1 cellular context compared by ENCODE assay signal in the genomic region with DNA sequence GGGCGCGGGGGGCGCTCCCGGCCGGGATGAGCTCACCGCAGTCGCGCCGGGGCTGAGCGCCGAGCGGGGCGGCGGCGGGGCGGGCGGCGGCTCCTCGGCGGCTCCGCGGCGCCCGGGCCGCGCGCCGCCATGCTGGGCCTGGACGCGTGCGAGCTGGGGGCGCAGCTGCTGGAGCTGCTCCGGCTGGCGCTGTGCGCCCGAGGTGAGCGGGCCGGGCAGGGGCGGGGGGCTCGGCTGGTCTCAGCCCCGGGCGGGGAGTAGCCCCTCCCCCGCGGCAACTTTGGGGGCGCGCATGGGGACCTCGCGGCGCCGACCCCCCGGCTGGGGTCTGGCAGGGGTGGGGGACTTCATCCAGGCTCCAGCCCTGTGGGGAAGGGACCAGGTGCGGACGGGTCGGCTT.
TF ChIP-seq lines count a peak whose summit lies in the region.

Gene ARHGDIG (plus strand): TSS at position 40 of the 400 bp plus-strand sequence. CDS start 90 bp downstream, at position 130.

TF ChIP-seq in endothelial cell of umbilical vein, 7 proteins besides CTCF, POLR2A, EP300 and RAD21:
- TF ChIP-seq MYC (IDR thresholded peaks at IDR 0.05; ENCODE audit: low read depth, low read length) (no peak), GATA2 (IDR thresholded peaks at IDR 0.05; ENCODE audit: insufficient read depth, insufficient read length, low read depth, low read length) (no peak), EZH2 (IDR thresholded peaks at IDR 0.05; ENCODE audit: borderline replicate concordance, low read depth, low read length, severe bottlenecking) (no peak), FOS (IDR thresholded peaks at IDR 0.05; ENCODE audit: borderline replicate concordance, insufficient read depth, low read length) (no peak), JUN (IDR thresholded peaks at IDR 0.05; ENCODE audit: borderline replicate concordance, insufficient read depth, insufficient read length, low read depth) (no peak), POLR2AphosphoS5 (IDR thresholded peaks at IDR 0.05; ENCODE audit: insufficient read depth, low read depth, low read length) (no peak)
- TF ChIP-seq, protein P1, sequence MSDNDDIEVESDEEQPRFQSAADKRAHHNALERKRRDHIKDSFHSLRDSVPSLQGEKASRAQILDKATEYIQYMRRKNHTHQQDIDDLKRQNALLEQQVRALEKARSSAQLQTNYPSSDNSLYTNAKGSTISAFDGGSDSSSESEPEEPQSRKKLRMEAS (IDR thresholded peaks at IDR 0.05; ENCODE audit: insufficient read depth, insufficient read length), result no peak
TF ChIP-seq in endothelial cell of umbilical vein: peak in this region for 0.
